2 cellular contexts compared by ENCODE assay signal in the genomic region with DNA sequence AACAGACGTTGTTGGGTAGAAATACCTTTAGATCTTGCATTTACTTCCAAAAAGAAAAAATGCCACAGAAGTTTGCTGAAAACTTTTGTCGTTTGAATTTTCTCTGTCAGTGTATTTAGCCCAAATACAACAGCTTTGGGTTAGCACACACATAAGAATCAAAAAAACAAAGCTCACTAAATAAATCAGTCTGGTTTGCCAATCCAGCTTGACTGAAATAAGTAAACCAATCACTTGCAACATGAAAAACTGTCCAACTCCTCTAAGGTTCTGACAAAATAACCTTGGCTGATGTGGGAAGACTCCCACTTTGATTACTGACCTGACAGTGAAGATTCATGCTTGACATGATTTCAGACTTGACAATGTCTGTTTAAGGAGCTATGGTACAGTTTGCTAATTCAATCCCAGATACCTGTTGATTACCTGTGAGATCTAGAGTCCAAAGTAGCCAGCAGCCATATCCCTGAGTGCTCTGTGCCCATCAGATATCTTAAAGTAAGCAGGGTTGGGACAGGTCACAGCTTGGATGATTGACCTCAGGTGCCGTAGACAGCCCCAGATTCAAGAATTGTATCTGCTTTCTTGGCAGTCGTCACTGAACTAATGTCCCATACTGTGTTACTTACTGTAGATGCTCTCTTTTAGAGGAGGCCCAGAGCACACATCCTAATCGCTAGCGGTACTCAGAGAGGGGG.
TF ChIP-seq lines count a peak whose summit lies in the region.

No MANE protein-coding gene starts in this region.

TF ChIP-seq in GM12891, 5 proteins besides CTCF, POLR2A, EP300 and RAD21:
- TF ChIP-seq SPI1 (IDR thresholded peaks at IDR 0.05; ENCODE audit: low read depth, low read length) (no peak), PAX5 (IDR thresholded peaks at IDR 0.05; ENCODE audit: insufficient read depth, low read length, severe bottlenecking) (no peak), POU2F2 (IDR thresholded peaks at IDR 0.05; ENCODE audit: low read depth, low read length) (no peak), POLR2AphosphoS5 (IDR thresholded peaks at IDR 0.05; ENCODE audit: low read depth, low read length) (no peak), TAF1 (IDR thresholded peaks at IDR 0.05; ENCODE audit: low read depth, low read length) (no peak)
TF ChIP-seq in GM12891: peak in this region for 0.

TF ChIP-seq in K562, 482 proteins besides CTCF, POLR2A, EP300 and RAD21:
- TF ChIP-seq ILK (tag; IDR thresholded peaks at IDR 0.05; ENCODE audit: borderline replicate concordance, low read depth) (no peak), KLF1 (tag; IDR thresholded peaks at IDR 0.05) (no peak), NFYB (IDR thresholded peaks at IDR 0.05; ENCODE audit: extremely low read depth, insufficient read length) (no peak), SAFB (IDR thresholded peaks at IDR 0.05; ENCODE audit: borderline replicate concordance, low read depth, low read length) (no peak)
